Comparison of ENCODE assay signal across 8 cellular contexts in the genomic region with DNA sequence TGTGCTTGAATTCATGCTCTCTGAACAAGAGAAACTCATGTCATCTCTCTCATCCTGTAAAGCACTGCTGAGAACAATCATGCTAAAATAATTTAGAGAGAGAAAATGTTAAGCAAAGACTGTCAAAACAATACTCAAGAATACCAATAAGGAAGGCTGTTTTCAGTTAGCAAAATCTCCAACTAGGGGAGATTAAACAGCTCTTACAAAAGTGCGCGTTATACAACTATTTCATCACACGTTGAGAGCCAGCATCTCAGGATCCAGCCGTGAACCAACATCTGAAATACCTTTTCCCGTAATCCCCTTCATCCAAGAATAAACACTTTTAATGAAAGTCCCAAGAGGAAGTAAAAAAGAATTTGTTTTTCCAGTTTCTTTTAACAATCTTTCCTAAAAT. TPM values are rescaled to one million over a fixed set of nuclear protein-coding genes. Genes with fewer than 3 reads are reported as not detected.
"Had no signal": no experiment of that assay in that cellular context is flagged by ENCODE, and none has a peak within 500 bp of the region (broad histone marks: within the 10 kb centered on the region; RNA-seq: fewer than 3 reads in every experiment).

No MANE protein-coding gene starts in this region.

- H3K27ac ChIP-seq: HL-60 had no signal

- H3K4me3 Mint-ChIP-seq: H9 had no signal

- H3K27ac Mint-ChIP-seq: H9 had no signal

- DNase-seq: H9, HCEC 1CT, IMR-90, KG1 had no signal

- ATAC-seq: K562 had no signal

- FAIRE-seq: H1, H54, K562 had no signal

- H3K4me3 ChIP-seq: K562 had no signal

RNA-seq across cellular contexts. Expression of a gene that starts 44.1 kb away (rescaled TPM):
- total RNA-seq: H1, H9 had no signal
